Comparison of ENCODE assay signal across 16 cellular contexts in genomic region chr2:151120016-151120415, GRCh38.
"Had no signal": no experiment of that assay in that cellular context is flagged by ENCODE, and none has a peak within 500 bp of the region (broad histone marks: within the 10 kb centered on the region; RNA-seq: fewer than 3 reads in every experiment).

No MANE protein-coding gene starts in this region.

- H3K36me3 ChIP-seq: heart right ventricle, lower lobe of right lung, right atrium auricular region, transverse colon had no signal

- DNase-seq: activated CD4-positive, alpha-beta T cell treated with anti-CD3 and anti-CD28 coated beads, Interleukin-2, amount 50 U/mL, for 1 hour; activated CD8-positive, alpha-beta memory T cell treated with anti-CD3 and anti-CD28 coated beads for 24 hours; activated naive CD4-positive, alpha-beta T cell treated with Interleukin-2 at 50 U/mL for 16 hours; aorta; endodermal cell; heart right ventricle; left cardiac atrium; lower lobe of right lung; nephron progenitor cell; stimulated activated CD4-positive, alpha-beta T cell treated with anti-CD3 and anti-CD28 coated beads, Interleukin-15, amount 100 ng/mL, for 24 hours; stimulated activated CD4-positive, alpha-beta T cell treated with anti-CD3 and anti-CD28 coated beads, Interleukin-4, amount 100 ng/mL, for 1 hour; stimulated activated naive CD4-positive, alpha-beta T cell treated with Interleukin-2 at 50 U/mL for 16 hours; transverse colon had no signal

- H3K4me1 ChIP-seq: heart right ventricle, lower lobe of right lung, right atrium auricular region, transverse colon had no signal

- H3K27ac ChIP-seq: dorsolateral prefrontal cortex, heart right ventricle, lower lobe of right lung, right atrium auricular region, transverse colon had no signal

- H3K4me3 ChIP-seq: dorsolateral prefrontal cortex, heart right ventricle, lower lobe of right lung, right atrium auricular region, transverse colon had no signal

- ATAC-seq: activated CD4-positive, CD25-positive, alpha-beta regulatory T cell treated with anti-CD3 and anti-CD28 coated beads, Interleukin-2, amount 50 U/mL, for 24 hours; heart right ventricle; left cardiac atrium; lower lobe of right lung had no signal

- H3K9me3 ChIP-seq: lower lobe of right lung had no signal

- H3K27me3 ChIP-seq: dorsolateral prefrontal cortex, heart right ventricle, right atrium auricular region, transverse colon had no signal
